In genomic region chr12:9760699-9761406, GRCh38 we compare ENCODE assay signal across 8 cellular contexts.
DNase-seq lines count a peak whose midpoint lies in the region; ATAC-seq and TF ChIP-seq lines count a peak whose summit lies in the region.

Gene CD69, minus strand, starts transcription at chr12:9760901. Its CDS starts 81 bp downstream, at chr12:9760820.

- H3K4me3 ChIP-seq in effector memory CD4-positive, alpha-beta T cell (ENCODE audit: insufficient read depth, low read depth, low read length, poor library complexity, severe bottlenecking), result peak within 1 kb of the TSS; percentile 90

- H3K36me3 ChIP-seq in effector memory CD4-positive, alpha-beta T cell (ENCODE audit: control insufficient read depth, insufficient read depth, low read length), result peaks cover 14% of the 10 kb centered on the region

- DNase-seq in activated CD4-positive, CD25-positive, alpha-beta regulatory T cell treated with anti-CD3 and anti-CD28 coated beads, Interleukin-2, amount 50 U/mL, for 72 hours, result peak; percentile 57
- DNase-seq in effector memory CD4-positive, alpha-beta T cell, result peak; percentile 72 to 77 (median 73)
- DNase-seq in stimulated activated CD4-positive, alpha-beta T cell treated with anti-CD3 and anti-CD28 coated beads, Interleukin-4, amount 100 ng/mL, for 24 hours, result peak; percentile 87
- no peak for DNase-seq in D341Med (ENCODE audit: low spot score)
- DNase-seq in SKM-1 (lab: John Stamatoyannopoulos, UW; ENCODE audit: unreplicated experiment), result no peak
- DNase-seq in GM19238 (ENCODE audit: insufficient read length, low spot score), result no peak

- peaks cover 39% of the 10 kb centered on the region for H3K4me1 ChIP-seq in effector memory CD4-positive, alpha-beta T cell (ENCODE audit: control insufficient read depth, insufficient read depth, low read length, poor library complexity, severe bottlenecking)

- peak within 1 kb of the TSS; percentile 98 for H3K27ac ChIP-seq in effector memory CD4-positive, alpha-beta T cell (ENCODE audit: insufficient read depth, low read length, poor library complexity, severe bottlenecking)

- H3K9me3 ChIP-seq in effector memory CD4-positive, alpha-beta T cell (ENCODE audit: control insufficient read depth, low read length), result no peaks in the 10 kb centered on the region

- peak; percentile 38 for ATAC-seq in HG03280 (IDR thresholded peaks at IDR 0.05; ENCODE audit: unreplicated experiment)

- in situ Hi-C loops in GM18951 (cut with MboI; ENCODE audit: low sequenced_read_pairs, unreplicated experiment), result no loop called here

- H3K27me3 ChIP-seq in effector memory CD4-positive, alpha-beta T cell (replicated peaks; ENCODE audit: control insufficient read depth, insufficient read depth, low read length, poor library complexity, severe bottlenecking), result no peaks in the 10 kb centered on the region

- peak; percentile 90 for TF ChIP-seq POLR2A in GM18951 (IDR thresholded peaks at IDR 0.05; ENCODE audit: extremely low read depth, insufficient read depth, insufficient read length)

Comparison
In these comparisons a context has a peak if more than half of its experiments do, and no peak if none do; other contexts are left out.
1. DNase-seq: peak in activated CD4-positive, CD25-positive, alpha-beta regulatory T cell treated with anti-CD3 and anti-CD28 coated beads, Interleukin-2, amount 50 U/mL, for 72 hours (single experiment), effector memory CD4-positive, alpha-beta T cell (3 of 3) and stimulated activated CD4-positive, alpha-beta T cell treated with anti-CD3 and anti-CD28 coated beads, Interleukin-4, amount 100 ng/mL, for 24 hours (single experiment); none in D341Med (single experiment), SKM-1 (single experiment) and GM19238 (single experiment).